Comparison of ENCODE assay signal across 1 cellular context in genomic region chr7:135942614-135943013, GRCh38.
TF ChIP-seq lines count a peak whose summit lies in the region.

No MANE protein-coding gene starts in this region.

TF ChIP-seq in GM12878, 131 proteins besides CTCF, POLR2A, EP300 and RAD21 (continued from another document):
- TF ChIP-seq LARP7 (IDR thresholded peaks at IDR 0.05) (no peak), ZNF622 (IDR thresholded peaks at IDR 0.05) (no peak), RUNX3 (IDR thresholded peaks at IDR 0.05; ENCODE audit: low read length) (peak; percentile 46), ZBTB4 (CRISPR knock-in tag; IDR thresholded peaks at IDR 0.05) (no peak), FOS (IDR thresholded peaks at IDR 0.05; ENCODE audit: borderline replicate concordance, extremely low read depth, insufficient read length) (no peak), PAX8 (IDR thresholded peaks at IDR 0.05) (no peak), IKZF1 (conservative IDR thresholded peaks at IDR 0.05) (no peak), CUX1 (IDR thresholded peaks at IDR 0.05; ENCODE audit: insufficient replicate concordance, low read depth, low read length) (no peak), ASH2L (IDR thresholded peaks at IDR 0.05; ENCODE audit: borderline replicate concordance, low read depth) (no peak), SMC3 (IDR thresholded peaks at IDR 0.05; ENCODE audit: borderline replicate concordance, low read length) (no peak; the same call in 1 of the 2 replicates), IRF5 (IDR thresholded peaks at IDR 0.05; ENCODE audit: borderline replicate concordance) (no peak), BACH1 (IDR thresholded peaks at IDR 0.05; ENCODE audit: borderline replicate concordance) (peak; percentile 20; the same call in 1 of the 2 replicates)
TF ChIP-seq in GM12878: peak in this region for 15.
